Comparison of ENCODE assay signal across 1 cellular context in genomic region chr1:225896937-225897549, GRCh38.
TF ChIP-seq lines count a peak whose summit lies in the region.

No MANE protein-coding gene starts in this region.

TF ChIP-seq in HepG2, 621 proteins besides CTCF, POLR2A, EP300 and RAD21 (continued from another document):
- TF ChIP-seq ZNF687 (CRISPR knock-in tag; IDR thresholded peaks at IDR 0.05) (peak; percentile 58), KDM1A (CRISPR knock-in tag; IDR thresholded peaks at IDR 0.05) (no peak), NAIF1 (CRISPR knock-in tag; IDR thresholded peaks at IDR 0.05; ENCODE audit: borderline replicate concordance) (no peak), ZBTB8A (CRISPR knock-in tag; IDR thresholded peaks at IDR 0.05; ENCODE audit: borderline replicate concordance, low read depth) (no peak), RARG (CRISPR knock-in tag; IDR thresholded peaks at IDR 0.05; ENCODE audit: low read depth) (no peak), SIN3B (IDR thresholded peaks at IDR 0.05; ENCODE audit: low read length) (no peak), ETV5 (CRISPR knock-in tag; IDR thresholded peaks at IDR 0.05; ENCODE audit: borderline replicate concordance) (peak; percentile 80; the same call in 1 of the 2 replicates), KDM5B (CRISPR knock-in tag; IDR thresholded peaks at IDR 0.05; ENCODE audit: borderline replicate concordance) (no peak), HNRNPL (IDR thresholded peaks at IDR 0.05; ENCODE audit: low read depth, low read length) (0 out of 2 replicates have a peak, but pooled peaks have one; percentile 18), IKZF4 (CRISPR knock-in tag; IDR thresholded peaks at IDR 0.05; ENCODE audit: borderline replicate concordance, low read depth, not compliant biosample characterization) (no peak), PCBP2 (optimal IDR thresholded peaks at IDR 0.05; ENCODE audit: low read depth, low read length, poor library complexity, severe bottlenecking) (no peak), DMAP1 (CRISPR knock-in tag; IDR thresholded peaks at IDR 0.05) (no peak), ZBTB46 (CRISPR knock-in tag; IDR thresholded peaks at IDR 0.05; ENCODE audit: borderline replicate concordance) (no peak), TCF7L2 (IDR thresholded peaks at IDR 0.05; ENCODE audit: low read depth, low read length) (no peak), ZFP37 (CRISPR knock-in tag; IDR thresholded peaks at IDR 0.05; ENCODE audit: borderline replicate concordance) (no peak), GLI4 (CRISPR knock-in tag; IDR thresholded peaks at IDR 0.05; ENCODE audit: borderline replicate concordance) (no peak), DBP (CRISPR knock-in tag; IDR thresholded peaks at IDR 0.05; ENCODE audit: not compliant biosample characterization) (peak; percentile 38), NFIB (CRISPR knock-in tag; IDR thresholded peaks at IDR 0.05; ENCODE audit: borderline replicate concordance) (no peak), ZNF343 (CRISPR knock-in tag; IDR thresholded peaks at IDR 0.05) (no peak), ELF3 (CRISPR knock-in tag; IDR thresholded peaks at IDR 0.05) (peak; percentile 82; the same call in 1 of the 2 replicates), ZNF749 (CRISPR knock-in tag; IDR thresholded peaks at IDR 0.05; ENCODE audit: borderline replicate concordance) (no peak), NR2F1 (CRISPR knock-in tag; IDR thresholded peaks at IDR 0.05) (no peak), SOX13 (IDR thresholded peaks at IDR 0.05) (no peak), SOX13 (CRISPR knock-in tag; conservative IDR thresholded peaks at IDR 0.05 in 1 of 2, IDR thresholded peaks at IDR 0.05 in 1 of 2) (peak in 1 of 2 experiments; percentile 41; a peak in 1 of 4 replicates), ZKSCAN8 (CRISPR knock-in tag; IDR thresholded peaks at IDR 0.05; ENCODE audit: borderline replicate concordance) (no peak), DNMT3B (CRISPR knock-in tag; conservative IDR thresholded peaks at IDR 0.05) (no peak), ZNF549 (CRISPR knock-in tag; IDR thresholded peaks at IDR 0.05) (no peak), ZNF773 (CRISPR knock-in tag; IDR thresholded peaks at IDR 0.05; ENCODE audit: borderline replicate concordance) (no peak), FOXO1 (CRISPR knock-in tag; IDR thresholded peaks at IDR 0.05) (peak; percentile 67; the same call in 1 of the 2 replicates), MXD3 (CRISPR knock-in tag; IDR thresholded peaks at IDR 0.05) (no peak), ZNF800 (CRISPR knock-in tag; IDR thresholded peaks at IDR 0.05) (peak; percentile 55; the same call in 1 of the 2 replicates), ATF2 (CRISPR knock-in tag; IDR thresholded peaks at IDR 0.05) (no peak), PCBP1 (IDR thresholded peaks at IDR 0.05; ENCODE audit: borderline replicate concordance, low read depth, low read length) (no peak), ZNF501 (CRISPR knock-in tag; IDR thresholded peaks at IDR 0.05) (no peak), MLLT10 (CRISPR knock-in tag; IDR thresholded peaks at IDR 0.05) (no peak), STAT5B (CRISPR knock-in tag; IDR thresholded peaks at IDR 0.05) (no peak), HNRNPLL (IDR thresholded peaks at IDR 0.05; ENCODE audit: low read depth, low read length, poor library complexity, severe bottlenecking) (no peak), POLR2AphosphoS2 (IDR thresholded peaks at IDR 0.05; ENCODE audit: low read depth, low read length) (no peak), ZNF256 (CRISPR knock-in tag; conservative IDR thresholded peaks at IDR 0.05) (no peak), ZFX (CRISPR knock-in tag; IDR thresholded peaks at IDR 0.05; ENCODE audit: low read depth) (peak; percentile 36; the same call in 1 of the 2 replicates), ELF4 (CRISPR knock-in tag; IDR thresholded peaks at IDR 0.05; ENCODE audit: borderline replicate concordance) (no peak), ZNF841 (CRISPR knock-in tag; IDR thresholded peaks at IDR 0.05; ENCODE audit: borderline replicate concordance) (no peak), TCF7 (IDR thresholded peaks at IDR 0.05; ENCODE audit: low read depth) (no peak)
